Comparison of ENCODE assay signal across 25 cellular contexts in the genomic region with DNA sequence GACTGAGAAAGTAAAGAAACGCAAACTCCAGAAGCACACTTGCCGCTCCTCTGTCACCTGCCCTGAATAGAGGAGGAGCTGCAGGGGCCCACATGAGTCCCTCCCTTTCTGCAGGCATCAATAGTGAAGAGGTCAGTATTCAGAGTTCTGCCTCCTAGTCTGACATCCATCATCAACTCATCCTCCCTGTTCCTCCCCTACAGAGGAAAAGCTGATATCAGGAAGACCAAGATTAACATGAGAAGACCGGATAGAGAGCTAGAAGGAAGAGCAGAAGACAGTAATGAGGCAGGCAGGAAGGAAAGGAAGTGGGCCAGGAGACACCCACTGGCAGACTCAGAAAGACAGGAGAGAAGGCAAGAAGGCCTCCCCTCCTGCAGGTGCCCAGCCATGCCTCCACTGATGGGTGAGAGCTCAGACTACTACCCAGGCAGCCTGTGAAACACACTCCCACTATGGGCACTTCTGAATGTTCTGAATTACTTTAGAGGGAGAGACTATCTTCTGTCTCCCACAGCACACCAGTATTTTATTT.
"Had no signal": no experiment of that assay in that cellular context is flagged by ENCODE, and none has a peak within 500 bp of the region (broad histone marks: within the 10 kb centered on the region; RNA-seq: fewer than 3 reads in every experiment).

No MANE protein-coding gene starts in this region.

- H3K4me1 Mint-ChIP-seq: brain had no signal

- DNase-seq: activated CD4-positive, alpha-beta memory T cell treated with anti-CD3 and anti-CD28 coated beads for 36 hours; activated CD4-positive, alpha-beta T cell treated with anti-CD3 and anti-CD28 coated beads for 4 hours; activated CD4-positive, CD25-positive, alpha-beta regulatory T cell; activated effector memory CD4-positive, alpha-beta T cell treated with Interleukin-2 at 50 U/mL for 16 hours; activated naive CD4-positive, alpha-beta T cell treated with anti-CD3 and anti-CD28 coated beads, Interleukin-2, amount 50 U/mL, for 16 hours; activated T-cell treated with anti-CD3 and anti-CD28 coated beads, Interleukin-2, amount 50 U/mL, for 72 hours; aorta; effector CD4-positive, alpha-beta T cell; erythroblast; foreskin keratinocyte; glutamatergic neuron; hippocampal formation; left lung; naive thymus-derived CD8-positive, alpha-beta T cell; pancreas; right cardiac atrium; substantia nigra; thyroid gland; upper lobe of right lung had no signal

- ATAC-seq: activated T-cell treated with anti-CD3 and anti-CD28 coated beads, Interleukin-2, amount 50 U/mL, for 72 hours; foreskin keratinocyte; left lung; naive thymus-derived CD8-positive, alpha-beta T cell; pancreas; upper lobe of right lung had no signal

- H3K36me3 ChIP-seq: pancreas, thyroid gland had no signal

- H3K27me3 Mint-ChIP-seq: activated CD4-positive, alpha-beta memory T cell treated with anti-CD3 and anti-CD28 coated beads for 36 hours; brain; naive thymus-derived CD8-positive, alpha-beta T cell; stimulated activated naive CD8-positive, alpha-beta T cell treated with anti-CD3 and anti-CD28 coated beads, Interleukin-15, Interleukin-2, amounts not matched to agents 100 ng/mL and 50 ng/mL, for 24 hours had no signal

- H3K9me3 ChIP-seq: left lung, neutrophil, pancreas, thyroid gland, upper lobe of right lung had no signal

- H3K4me3 Mint-ChIP-seq: activated CD4-positive, alpha-beta memory T cell treated with anti-CD3 and anti-CD28 coated beads for 36 hours; activated T-cell treated with anti-CD3 and anti-CD28 coated beads, Interleukin-2, amount 50 U/mL, for 72 hours; brain; mesothelial cell of epicardium; naive thymus-derived CD8-positive, alpha-beta T cell; stimulated activated naive CD8-positive, alpha-beta T cell treated with anti-CD3 and anti-CD28 coated beads, Interleukin-15, Interleukin-2, amounts not matched to agents 100 ng/mL and 50 ng/mL, for 24 hours; T-helper 1 cell treated with Interleukin-12 subunit alpha and Interleukin-12 subunit beta and Interleukin-4 antibody, amounts not matched to agents 30 μg/mL and 1 μg/mL, for 36 hours had no signal

- H3K4me3 ChIP-seq: left lung, lung, pancreas, thyroid gland, upper lobe of right lung had no signal

- H3K27ac ChIP-seq: foreskin keratinocyte, left lung, neutrophil, pancreas, thyroid gland, upper lobe of right lung had no signal

- H3K9me3 Mint-ChIP-seq: activated CD4-positive, alpha-beta memory T cell treated with anti-CD3 and anti-CD28 coated beads for 36 hours; activated T-cell treated with anti-CD3 and anti-CD28 coated beads, Interleukin-2, amount 50 U/mL, for 72 hours; brain; mesothelial cell of epicardium; naive thymus-derived CD8-positive, alpha-beta T cell; stimulated activated naive CD8-positive, alpha-beta T cell treated with anti-CD3 and anti-CD28 coated beads, Interleukin-15, Interleukin-2, amounts not matched to agents 100 ng/mL and 50 ng/mL, for 24 hours; T-helper 1 cell treated with Interleukin-12 subunit alpha and Interleukin-12 subunit beta and Interleukin-4 antibody, amounts not matched to agents 30 μg/mL and 1 μg/mL, for 36 hours had no signal

- H3K4me1 ChIP-seq: foreskin keratinocyte had no signal

- H3K27me3 ChIP-seq: foreskin keratinocyte, left lung, neutrophil, pancreas, thyroid gland, upper lobe of right lung had no signal

- H3K27ac Mint-ChIP-seq: activated CD4-positive, alpha-beta memory T cell treated with anti-CD3 and anti-CD28 coated beads for 36 hours; activated T-cell treated with anti-CD3 and anti-CD28 coated beads, Interleukin-2, amount 50 U/mL, for 72 hours; brain; mesothelial cell of epicardium; stimulated activated naive CD8-positive, alpha-beta T cell treated with anti-CD3 and anti-CD28 coated beads, Interleukin-15, Interleukin-2, amounts not matched to agents 100 ng/mL and 50 ng/mL, for 24 hours; T-helper 1 cell treated with Interleukin-12 subunit alpha and Interleukin-12 subunit beta and Interleukin-4 antibody, amounts not matched to agents 30 μg/mL and 1 μg/mL, for 36 hours had no signal
